ENCODE assay signal across 8 cellular contexts in genomic region chr19:49331616-49332055, GRCh38. TPM values are rescaled to one million over a fixed set of nuclear protein-coding genes. Genes with fewer than 3 reads are reported as not detected.
A peak's percentile ranks its signal among the peaks of the same experiment; 100 is the strongest.
DNase-seq lines count a peak whose midpoint lies in the region; ATAC-seq and TF ChIP-seq lines count a peak whose summit lies in the region.

No MANE protein-coding gene starts in this region.

- H3K36me3 Mint-ChIP-seq in GM23338 (ENCODE audit: low read depth) = no peaks in the 10 kb centered on the region; the same call in 1 of the 3 replicates

- peak; percentile 91 for ATAC-seq in GM23338

- no peak overlapping the region for H3K27ac Mint-ChIP-seq in GM23338

- no peaks in the 10 kb centered on the region for H3K9me2 ChIP-seq in DOHH2 (replicated peaks; ENCODE audit: control insufficient read depth, low read length)
- H3K9me2 ChIP-seq in GM23338 (ENCODE audit: insufficient read depth) = no peaks in the 10 kb centered on the region

- TF ChIP-seq POLR2A in NB4 (IDR thresholded peaks at IDR 0.05; ENCODE audit: extremely low read depth, insufficient read length) (no peak), esophagus squamous epithelium (IDR thresholded peaks at IDR 0.05) (no peak)

- TF ChIP-seq CTCF in DOHH2 (IDR thresholded peaks at IDR 0.05; ENCODE audit: low read depth, low read length, poor library complexity, severe bottlenecking) (no peak), GM23338 (conservative IDR thresholded peaks at IDR 0.05; ENCODE audit: low read depth in 2 of 2) (no peak), NB4 (IDR thresholded peaks at IDR 0.05; ENCODE audit: low read depth, low read length) (no peak), esophagus squamous epithelium (IDR thresholded peaks at IDR 0.05) (no peak)

- peak overlapping the region; percentile 97 for H3K27ac ChIP-seq in DOHH2 (ENCODE audit: low read depth, low read length)
- H3K27ac ChIP-seq in GM23338 (ENCODE audit: low read depth) = no peak overlapping the region
- H3K27ac ChIP-seq in esophagus squamous epithelium = no peak overlapping the region

- H3K4me3 ChIP-seq in DOHH2 (ENCODE audit: low read length) (peak overlapping the region; percentile 85), GM23338 (no peak overlapping the region), NB4 (ENCODE audit: low read depth, low read length) (no peak overlapping the region), esophagus squamous epithelium (no peak overlapping the region)

- no peaks in the 10 kb centered on the region for H4K20me1 ChIP-seq in DOHH2 (ENCODE audit: control insufficient read depth, insufficient read depth, low read depth, low read length)
- H4K20me1 ChIP-seq in GM23338 (replicated peaks; ENCODE audit: insufficient read depth) = no peaks in the 10 kb centered on the region

- H3K9me3 ChIP-seq in DOHH2 (ENCODE audit: control insufficient read depth, insufficient read depth, low read length) (no peaks in the 10 kb centered on the region), esophagus squamous epithelium (no peaks in the 10 kb centered on the region)

- peak overlapping the region; percentile 99 for H3K4me2 ChIP-seq in DOHH2 (ENCODE audit: low read length)
- H3K4me2 ChIP-seq in GM23338 = no peak overlapping the region

- H3K36me3 ChIP-seq in DOHH2 (ENCODE audit: control insufficient read depth, low read length) = peaks cover 55% of the 10 kb centered on the region
- H3K36me3 ChIP-seq in GM23338 (ENCODE audit: insufficient read depth) = no peaks in the 10 kb centered on the region
- peaks cover 0 to 7% (median 0%) of the 10 kb centered on the region in 3 donors for H3K36me3 ChIP-seq in esophagus squamous epithelium

- H3K79me2 ChIP-seq in DOHH2 (ENCODE audit: control insufficient read depth, low read length) = peaks cover 54% of the 10 kb centered on the region
- H3K79me2 ChIP-seq in GM23338 (replicated peaks; ENCODE audit: insufficient read depth) = no peaks in the 10 kb centered on the region

- WGBS in esophagus squamous epithelium, 2 donors = 60 to 69% methylated on average over 2 of the region's 2 CpGs

- peaks cover 10% of the 10 kb centered on the region for H3K4me1 Mint-ChIP-seq in GM23338

- intact Hi-C loops in esophagus squamous epithelium (cut with DNase I) = no loop called here

- DNase-seq in GM23338 (ENCODE audit: low spot score) (peak; percentile 74), NB4 (ENCODE audit: low read depth) (peak; percentile 66), dermis blood vessel endothelial cell (peak; percentile 64), middle frontal gyrus (ENCODE audit: extremely low spot score, low spot score) (peak; percentile 29), NCI-H2107 (lab: John Stamatoyannopoulos, UW) (no peak), esophagus squamous epithelium (lab: John Stamatoyannopoulos, UW) (no peak)
- peak; percentile 44 for DNase-seq in activated CD4-positive, alpha-beta T cell treated with anti-CD3 and anti-CD28 coated beads for 1 hour

- H3K9me3 Mint-ChIP-seq in GM23338 = no peaks in the 10 kb centered on the region; the same call in 2 of the 3 replicates

- no peak overlapping the region for H2AFZ ChIP-seq in GM23338

- H3K4me1 ChIP-seq in DOHH2 (ENCODE audit: control insufficient read depth, low read length) (peaks cover 87% of the 10 kb centered on the region), GM23338 (ENCODE audit: insufficient read depth) (no peaks in the 10 kb centered on the region), esophagus squamous epithelium (peaks cover 0 to 21% (median 0%) of the 10 kb centered on the region in 3 donors)

- H3K27me3 ChIP-seq in DOHH2 (ENCODE audit: control insufficient read depth, low read length) = no peaks in the 10 kb centered on the region
- peaks cover 10% of the 10 kb centered on the region; the same call in 1 of the 2 replicates for H3K27me3 ChIP-seq in GM23338 (ENCODE audit: insufficient read depth)
- no peaks in the 10 kb centered on the region for H3K27me3 ChIP-seq in esophagus squamous epithelium

- H3F3A ChIP-seq in DOHH2 (ENCODE audit: control insufficient read depth, insufficient read depth) (peaks cover 70% of the 10 kb centered on the region), GM23338 (replicated peaks; ENCODE audit: low read depth) (0 out of 2 replicates have a peak, but pooled peaks cover 3% of the 10 kb centered on the region)

- H3K4me3 Mint-ChIP-seq in GM23338 = peak overlapping the region; percentile 44

- H3K27me3 Mint-ChIP-seq in GM23338 (ENCODE audit: insufficient read depth, low read depth, poor library complexity) = peaks cover 18% of the 10 kb centered on the region

TF ChIP-seq in GM23338, 12 proteins besides CTCF, POLR2A, EP300 and RAD21 (continues in another document):
- TF ChIP-seq ZNF462 (CRISPR knock-in tag; IDR thresholded peaks at IDR 0.05) = no peak

RNA-seq across cellular contexts. Expression of gene CD37, which starts 3.6 kb away (rescaled TPM):
- total RNA-seq in GM23338 (2014; rRNA removed; shearing (Covaris generic)) = not detected in 2 replicates
- polyA plus RNA-seq in GM23338 (2016; fragmentation: Nextera tagmentation; extraction: Ambion mirVana) = 106 and 114 TPM in 2 replicates
- not detected in 2 replicates for total RNA-seq in dermis blood vessel endothelial cell
- 10 to 100 TPM in 1 of 4 donors, 1 to 10 TPM in 3; 3.1 to 21.4 (median 5.3) TPM for total RNA-seq in esophagus squamous epithelium

RNA-seq across cellular contexts. Expression of gene SLC6A16, which starts 6.6 kb away (rescaled TPM):
- 0.31 and 1.6 TPM in 2 replicates for total RNA-seq in GM23338 (2014; rRNA removed; shearing (Covaris generic))
- 1.4 and 1.8 TPM in 2 replicates for polyA plus RNA-seq in GM23338 (2016; fragmentation: Nextera tagmentation; extraction: Ambion mirVana)
- 0.28 and 1.0 TPM in 2 replicates for total RNA-seq in dermis blood vessel endothelial cell
- total RNA-seq in esophagus squamous epithelium = 1 to 10 TPM in 1 of 4 donors, under 1 TPM in 2, not detected in 1; 0.13 to 1.5 (median 0.56) TPM

RNA-seq across cellular contexts. Expression of gene TEAD2, which starts 30.6 kb away (rescaled TPM):
- total RNA-seq in GM23338 (2014; rRNA removed; shearing (Covaris generic)) = 74.4 and 82.5 TPM in 2 replicates
- 30.3 and 34.3 TPM in 2 replicates for polyA plus RNA-seq in GM23338 (2016; fragmentation: Nextera tagmentation; extraction: Ambion mirVana)
- total RNA-seq in dermis blood vessel endothelial cell (74.7 and 101 TPM in 2 replicates), esophagus squamous epithelium (10 to 100 TPM in 2 of 4 donors, 1 to 10 TPM in 2; 3.8 to 12.4 (median 8.2) TPM)

RNA-seq across cellular contexts. Expression of gene DKKL1, which starts 32.0 kb away (rescaled TPM):
- 0.76 TPM in 1 of 2 replicates, not detected in the other for total RNA-seq in GM23338 (2014; rRNA removed; shearing (Covaris generic))
- 2.9 and 3.6 TPM in 2 replicates for polyA plus RNA-seq in GM23338 (2016; fragmentation: Nextera tagmentation; extraction: Ambion mirVana)
- 0.33 TPM in 1 of 2 replicates, not detected in the other for total RNA-seq in dermis blood vessel endothelial cell
- total RNA-seq in esophagus squamous epithelium = not detected

RNA-seq across cellular contexts. Expression of gene KASH5, which starts 56.4 kb away (rescaled TPM):
- not detected in 2 replicates for total RNA-seq in GM23338 (2014; rRNA removed; shearing (Covaris generic))
- polyA plus RNA-seq in GM23338 (2016; fragmentation: Nextera tagmentation; extraction: Ambion mirVana) = 0.44 TPM in 1 of 2 replicates, not detected in the other
- total RNA-seq in dermis blood vessel endothelial cell (not detected in 2 replicates), esophagus squamous epithelium (not detected)

Comparison
In these comparisons a context has a peak if more than half of its experiments do, and no peak if none do; other contexts are left out.
1. DNase-seq: peak in GM23338 (single experiment), NB4 (single experiment), activated CD4-positive, alpha-beta T cell treated with anti-CD3 and anti-CD28 coated beads for 1 hour (single experiment), dermis blood vessel endothelial cell (single experiment) and middle frontal gyrus (single experiment); none in NCI-H2107 (single experiment) and esophagus squamous epithelium (single experiment).